In the genomic region with DNA sequence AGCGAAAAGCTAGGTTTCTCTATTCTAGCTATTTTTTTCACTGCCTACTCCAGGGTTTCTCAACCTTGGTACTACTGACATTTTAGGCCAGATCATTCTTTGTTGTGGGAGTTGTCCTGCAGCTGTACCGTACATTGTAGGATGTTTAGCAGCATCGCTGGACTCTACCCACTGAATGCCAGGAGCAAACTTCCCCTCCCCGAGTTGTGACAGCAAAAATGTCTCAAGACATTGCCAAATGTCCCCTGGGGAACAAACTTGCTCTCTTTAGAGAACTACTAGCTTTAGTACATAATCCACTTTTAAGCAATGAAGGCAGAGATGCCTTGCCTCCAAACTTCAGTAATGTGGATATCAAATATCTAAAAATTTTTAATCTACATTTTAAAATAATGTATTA, we compare ENCODE assay signal across 21 cellular contexts.
DNase-seq lines count a peak whose midpoint lies in the region; ATAC-seq, FAIRE-seq and TF ChIP-seq lines count a peak whose summit lies in the region.
"Had no signal": no experiment of that assay in that cellular context is flagged by ENCODE, and none has a peak within 500 bp of the region (broad histone marks: within the 10 kb centered on the region; RNA-seq: fewer than 3 reads in every experiment).

No MANE protein-coding gene starts in this region.

- TF ChIP-seq EP300 in H1 (IDR thresholded peaks at IDR 0.05; ENCODE audit: borderline replicate concordance in 1 of 2, low read depth in 2 of 2, low read length in 2 of 2) = no peak

- no peak overlapping the region for H2BK20ac ChIP-seq in H1 (ENCODE audit: low read length)

- no peak for ATAC-seq in left lobe of liver
- ATAC-seq: HCT116, HepG2 had no signal

- no peak overlapping the region for H3K4ac ChIP-seq in H1 (replicated peaks; ENCODE audit: insufficient read length, low read depth, low read length)

- POLR2A ChIA-PET in H1 (lab: Charles Lee; ENCODE audit: partially characterized antibody) = no interaction called here

- H3K4me1 ChIP-seq in H1 (replicated peaks in 1 of 4; ENCODE audit: control insufficient read depth in 3 of 4, insufficient read depth in 4 of 4, low read length in 3 of 4) = no peaks in the 10 kb centered on the region
- H3K4me1 ChIP-seq: BLaER1 had no signal

- H4K5ac ChIP-seq in H1 (ENCODE audit: insufficient read length, low read depth, low read length) = no peak overlapping the region

- TF ChIP-seq RAD21 in H1 (IDR thresholded peaks at IDR 0.05 in 1 of 2, conservative IDR thresholded peaks at IDR 0.05 in 1 of 2; ENCODE audit: low read depth in 2 of 2, low read length in 2 of 2) = no peak

- WGBS in H1 (ENCODE audit: extremely low coverage in 1 of 2, insufficient coverage in 1 of 2, insufficient read length in 1 of 2, insufficient replicate concordance in 2 of 2, low coverage in 1 of 2, low lambda C conversion rate in 2 of 2, missing lambda C conversion rate in 1 of 2), 2 experiments = 100% methylated on average over 4 of the region's 4 CpGs; no CpG with 5 or more reads in 1 of the 2 experiments

- no peak overlapping the region for H4K91ac ChIP-seq in H1 (replicated peaks; ENCODE audit: insufficient read length, low read length)

- TF ChIP-seq POLR2A in NB4 (IDR thresholded peaks at IDR 0.05; ENCODE audit: extremely low read depth, insufficient read length) = no peak
- no peak for TF ChIP-seq POLR2A in H1 (IDR thresholded peaks at IDR 0.05; ENCODE audit: control extremely low read depth in 1 of 2, low read depth in 2 of 2, low read length in 2 of 2)

- no peak overlapping the region for H3K18ac ChIP-seq in H1 (ENCODE audit: extremely low read depth, low read length)

- H3K14ac ChIP-seq in H1 (ENCODE audit: insufficient read length) = no peak overlapping the region

- H3K79me1 ChIP-seq in H1 (ENCODE audit: low read depth, low read length) = no peaks in the 10 kb centered on the region

- H3K23ac ChIP-seq in H1 (ENCODE audit: insufficient read length) = no peak overlapping the region

- no peak overlapping the region for H2BK15ac ChIP-seq in H1 (ENCODE audit: low read length)

- H3K9me3 ChIP-seq in H1 (ENCODE audit: insufficient read depth in 2 of 2, low read depth in 1 of 2, low read length in 1 of 2) = peaks cover 9 to 12% of the 10 kb centered on the region in 2 experiments

- H3K27ac ChIP-seq in HL-60 (replicated peaks) (peak overlapping the region; percentile 57), H1 (ENCODE audit: low read depth, low read length) (no peak overlapping the region)
- H3K27ac ChIP-seq: BLaER1, GM23248 had no signal

- H3K4me3 ChIP-seq in HL-60 (replicated peaks; ENCODE audit: insufficient read depth, low read length) (no peak overlapping the region), NB4 (ENCODE audit: low read depth, low read length) (no peak overlapping the region), H1 (ENCODE audit: extremely low read depth in 1 of 4, insufficient read depth in 2 of 4, low read depth in 3 of 4, low read length in 4 of 4) (no peak overlapping the region)
- H3K4me3 ChIP-seq: BLaER1, GM23248 had no signal

- CTCF ChIA-PET in H1 (lab: Charles Lee; ENCODE audit: partially characterized antibody) = interaction anchor here (1.8 kb wide), 1 partner anchor 88 kb away, joined by 4 read pairs; no protein-coding TSS in a partner anchor

- H3K23me2 ChIP-seq in H1 (ENCODE audit: low read depth, low read length) = no peaks in the 10 kb centered on the region

- H3K79me2 ChIP-seq in H1 (ENCODE audit: control insufficient read depth in 1 of 2, insufficient read depth in 2 of 2, low read length in 2 of 2) = no peaks in the 10 kb centered on the region

- no peak overlapping the region for H4K8ac ChIP-seq in H1 (ENCODE audit: extremely low read depth, insufficient read depth, low read length)

- H3K4me2 ChIP-seq in H1 (ENCODE audit: insufficient read depth in 1 of 2, low read depth in 2 of 2, low read length in 2 of 2) = no peak overlapping the region
- H3K4me2 ChIP-seq: BLaER1 had no signal

- peaks cover 0 to 3% (median 0%) of the 10 kb centered on the region in 4 experiments; a peak in 1 of 8 replicates for H3K36me3 ChIP-seq in H1 (ENCODE audit: control insufficient read depth in 2 of 4, insufficient read depth in 4 of 4, low read length in 3 of 4)
- H3K36me3 ChIP-seq: BLaER1 had no signal

- H3K9ac ChIP-seq in H1 (replicated peaks in 1 of 4; ENCODE audit: extremely low read depth in 1 of 4, low read depth in 3 of 4, low read length in 3 of 4) = no peak overlapping the region
- H3K9ac ChIP-seq: BLaER1, GM23248 had no signal

- TF ChIP-seq CTCF in HL-60 (IDR thresholded peaks at IDR 0.05; ENCODE audit: insufficient read depth, low read length) = no peak
- TF ChIP-seq CTCF in NB4 (IDR thresholded peaks at IDR 0.05; ENCODE audit: low read depth, low read length) = no peak
- no peak for TF ChIP-seq CTCF in H1 (IDR thresholded peaks at IDR 0.05; ENCODE audit: control extremely low read depth in 1 of 3, insufficient read depth in 1 of 3, low read depth in 1 of 3, low read length in 3 of 3)

- FAIRE-seq in H1 (lab: Jason Lieb, UNC) = no peak
- FAIRE-seq: GM12892, GM18507, HepG2 had no signal

- H2AFZ ChIP-seq in H1 (ENCODE audit: low read length) = no peak overlapping the region
- H2AFZ ChIP-seq: GM23248 had no signal

- no peak overlapping the region for H2BK120ac ChIP-seq in H1 (replicated peaks; ENCODE audit: low read depth, low read length)

- H3K56ac ChIP-seq in H1 (replicated peaks; ENCODE audit: insufficient read length, low read depth, low read length) = no peak overlapping the region

- DNase-seq in HL-60 (ENCODE audit: low read depth in 1 of 2, low spot score in 1 of 2) (peak; percentile 28 to 93), NB4 (ENCODE audit: low read depth) (peak; percentile 92), SKM-1 (lab: John Stamatoyannopoulos, UW; ENCODE audit: unreplicated experiment) (peak; percentile 9), H1 (ENCODE audit: low read depth in 1 of 2, low spot score in 2 of 2) (no peak), cerebellum (ENCODE audit: low spot score) (no peak), left lobe of liver (ENCODE audit: low spot score) (no peak), NCI-H2029 treated with DMSO at 0.1 percent for 48 hours (lab: John Stamatoyannopoulos, UW) (no peak)
- DNase-seq in activated CD8-positive, alpha-beta memory T cell treated with anti-CD3 and anti-CD28 coated beads, Interleukin-2, amount 50 U/mL, for 48 hours = no peak
- DNase-seq: 8988T; CD4-positive, alpha-beta memory T cell; DMS153; DMS79; GDM1; GM23248; H7; HFFc6 had no signal

- no peaks in the 10 kb centered on the region for H4K20me1 ChIP-seq in H1 (replicated peaks in 1 of 2; ENCODE audit: control insufficient read depth in 1 of 2, insufficient read depth in 2 of 2, low read length in 2 of 2)
- H4K20me1 ChIP-seq: BLaER1 had no signal

- no peak overlapping the region for H2BK5ac ChIP-seq in H1 (ENCODE audit: low read depth, low read length)

- H3K27me3 ChIP-seq in HL-60 (ENCODE audit: insufficient read depth, poor library complexity, severe bottlenecking) = no peaks in the 10 kb centered on the region
- no peaks in the 10 kb centered on the region for H3K27me3 ChIP-seq in H1 (replicated peaks in 1 of 4; ENCODE audit: control insufficient read depth in 3 of 4, extremely low read depth in 1 of 4, insufficient read depth in 3 of 4, low read length in 3 of 4)
- H3K27me3 ChIP-seq: BLaER1 had no signal

- no peak overlapping the region for H2AK5ac ChIP-seq in H1 (ENCODE audit: low read depth, low read length)

- no peak overlapping the region for H2BK12ac ChIP-seq in H1 (ENCODE audit: low read depth, low read length)

TF ChIP-seq in H1, 55 proteins besides CTCF, POLR2A, EP300 and RAD21:
- no peak for TF ChIP-seq TAF7 (optimal IDR thresholded peaks at IDR 0.05; ENCODE audit: borderline replicate concordance, low read depth, low read length)
- peak; percentile 16; the same call in 1 of the 2 replicates for TF ChIP-seq ZNF274 (IDR thresholded peaks at IDR 0.05; ENCODE audit: borderline replicate concordance, extremely low read depth, low read length)

Comparison
In these comparisons a context has a peak if more than half of its experiments do, and no peak if none do; other contexts are left out.
1. DNase-seq: peak in HL-60 (2 of 2), NB4 (single experiment) and SKM-1 (single experiment); none in H1 (0 of 2), cerebellum (single experiment), left lobe of liver (single experiment), activated CD8-positive, alpha-beta memory T cell treated with anti-CD3 and anti-CD28 coated beads, Interleukin-2, amount 50 U/mL, for 48 hours (single experiment) and NCI-H2029 treated with DMSO at 0.1 percent for 48 hours (single experiment).